ENCODE assay signal across 12 cellular contexts in the genomic region with DNA sequence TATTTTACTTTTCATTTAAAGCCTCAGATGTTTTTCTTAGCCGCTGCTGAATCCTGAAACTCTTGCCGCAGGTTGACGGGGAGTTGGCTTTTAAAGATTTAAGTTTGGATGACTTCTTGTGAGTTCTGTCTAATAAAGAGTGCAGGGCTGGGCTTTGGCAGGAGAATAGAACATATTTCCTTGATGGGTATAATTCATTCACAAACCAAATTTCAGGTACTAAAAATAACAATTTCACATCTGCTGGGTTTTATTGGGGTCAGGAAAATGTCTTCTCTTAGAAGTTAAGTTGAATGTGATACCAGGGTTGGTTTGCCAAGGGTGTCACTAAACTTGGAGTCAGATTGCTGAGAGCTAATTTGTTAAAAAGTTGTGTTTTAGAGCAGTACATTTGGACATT. TPM values are rescaled to one million over a fixed set of nuclear protein-coding genes. Genes with fewer than 3 reads are reported as not detected.
DNase-seq lines count a peak whose midpoint lies in the region; ATAC-seq, FAIRE-seq and TF ChIP-seq lines count a peak whose summit lies in the region.
"Had no signal": no experiment of that assay in that cellular context is flagged by ENCODE, and none has a peak within 500 bp of the region (broad histone marks: within the 10 kb centered on the region; RNA-seq: fewer than 3 reads in every experiment).

No MANE protein-coding gene starts in this region.

- H3K4me3 ChIP-seq in A549 (no peak overlapping the region), ascending aorta (peak overlapping the region; percentile 24 to 87), WERI-Rb-1 (ENCODE audit: low read depth, low read length) (no peak overlapping the region)

- peaks cover 25% of the 10 kb centered on the region for H3K36me3 Mint-ChIP-seq in HFFc6 (ENCODE audit: low read depth)
- peaks cover 6% of the 10 kb centered on the region for H3K36me3 Mint-ChIP-seq in natural killer cell treated with Interleukin-12 subunit alpha and Interleukin-12 subunit beta and Interleukin-15 and Interleukin-18, amount 100 ng/mL, for 72 hours

- H3K9me3 Mint-ChIP-seq in HFFc6: no peaks in the 10 kb centered on the region
- H3K9me3 Mint-ChIP-seq in natural killer cell treated with Interleukin-12 subunit alpha and Interleukin-12 subunit beta and Interleukin-15 and Interleukin-18, amount 100 ng/mL, for 72 hours: no peaks in the 10 kb centered on the region

- H3K27ac Mint-ChIP-seq in HFFc6: peak overlapping the region; percentile 34
- peak overlapping the region in 1 of 2 donors; percentile 53 for H3K27ac Mint-ChIP-seq in natural killer cell treated with Interleukin-12 subunit alpha and Interleukin-12 subunit beta and Interleukin-15 and Interleukin-18, amount 100 ng/mL, for 72 hours

- no peak for TF ChIP-seq EP300 in A549 (IDR thresholded peaks at IDR 0.05)

- H3K36me3 ChIP-seq in ascending aorta: peaks cover 6 to 15% of the 10 kb centered on the region in 2 donors
- H3K36me3 ChIP-seq in WERI-Rb-1: peaks cover 62% of the 10 kb centered on the region

- H3K9me3 ChIP-seq in A549 (no peaks in the 10 kb centered on the region), ascending aorta (no peaks in the 10 kb centered on the region), WERI-Rb-1 (ENCODE audit: severe bottlenecking) (no peaks in the 10 kb centered on the region)

- H3K27ac ChIP-seq in A549 (no peak overlapping the region), ascending aorta (peak overlapping the region; percentile 76 to 83), WERI-Rb-1 (no peak overlapping the region)

- H3K4me3 Mint-ChIP-seq in HFFc6: peak overlapping the region; percentile 20
- peak overlapping the region; percentile 3 for H3K4me3 Mint-ChIP-seq in natural killer cell treated with Interleukin-12 subunit alpha and Interleukin-12 subunit beta and Interleukin-15 and Interleukin-18, amount 100 ng/mL, for 72 hours

- peak overlapping the region; percentile 17; the same call in 1 of the 3 replicates for H3K4me2 ChIP-seq in A549

- DNase-seq in A549 (ENCODE audit: low read depth in 1 of 2, low spot score in 1 of 2): no peak
- no peak for DNase-seq in HFFc6
- DNase-seq in ascending aorta (ENCODE audit: low spot score in 2 of 2): no peak
- no peak for DNase-seq in natural killer cell treated with Interleukin-12 subunit alpha and Interleukin-12 subunit beta and Interleukin-15 and Interleukin-18, amount 100 ng/mL, for 72 hours (ENCODE audit: low spot score)
- no peak for DNase-seq in NCI-H526 treated with DMSO at 0.1 percent for 48 hours (lab: John Stamatoyannopoulos, UW)
- no peak for DNase-seq in germinal center (ENCODE audit: low spot score)
- DNase-seq in NCI-H774 (lab: John Stamatoyannopoulos, UW): no peak
- no peak for DNase-seq in WERI-Rb-1
- DNase-seq: NCI-H446 had no signal

- no peak for TF ChIP-seq POLR2A in A549 (IDR thresholded peaks at IDR 0.05; ENCODE audit: low read length)

- no peak for FAIRE-seq in A549 (lab: Jason Lieb, UNC)
- FAIRE-seq: GM12891 had no signal

- no peaks in the 10 kb centered on the region for H3K27me3 ChIP-seq in ascending aorta
- no peaks in the 10 kb centered on the region for H3K27me3 ChIP-seq in WERI-Rb-1 (ENCODE audit: insufficient read depth, low read depth, severe bottlenecking)

- 100% methylated on average over 3 of the region's 3 CpGs for WGBS in A549 (ENCODE audit: missing lambda C conversion rate)

- no peak for TF ChIP-seq CTCF in A549 (IDR thresholded peaks at IDR 0.05)
- TF ChIP-seq CTCF in HFFc6 (IDR thresholded peaks at IDR 0.05): no peak
- no peak for TF ChIP-seq CTCF in ascending aorta (IDR thresholded peaks at IDR 0.05)
- no peak for TF ChIP-seq CTCF in WERI-Rb-1 (IDR thresholded peaks at IDR 0.05; ENCODE audit: low read depth, low read length)

- H3K4me1 ChIP-seq in A549 (peaks cover 42% of the 10 kb centered on the region; the same call in 2 of the 3 replicates), ascending aorta (peaks cover 6 to 53% of the 10 kb centered on the region in 2 donors)

- CTCF ChIA-PET in A549 (lab: Yijun Ruan, JAX): interaction anchor here (1.4 to 2.0 kb wide), 2 partner anchors 32 to 66 kb away, joined by 3 to 8 read pairs; no protein-coding TSS in a partner anchor

- peaks cover 55% of the 10 kb centered on the region for H3K4me1 Mint-ChIP-seq in HFFc6 (ENCODE audit: low read depth)
- peaks cover 31 to 33% of the 10 kb centered on the region in 2 donors for H3K4me1 Mint-ChIP-seq in natural killer cell treated with Interleukin-12 subunit alpha and Interleukin-12 subunit beta and Interleukin-15 and Interleukin-18, amount 100 ng/mL, for 72 hours (ENCODE audit: low read depth in 2 of 2)

- intact Hi-C loops in ascending aorta (cut with DNase I): loop anchor here (2.0 kb wide), 1 partner anchor 31 kb away; no protein-coding TSS in a partner anchor

- ATAC-seq in A549: no peak
- no peak for ATAC-seq in natural killer cell treated with Interleukin-12 subunit alpha and Interleukin-12 subunit beta and Interleukin-15 and Interleukin-18, amount 100 ng/mL, for 72 hours

- H3K27me3 Mint-ChIP-seq in HFFc6 (ENCODE audit: insufficient read depth): peaks cover 2% of the 10 kb centered on the region; the same call in 1 of the 2 replicates
- no peaks in the 10 kb centered on the region for H3K27me3 Mint-ChIP-seq in natural killer cell treated with Interleukin-12 subunit alpha and Interleukin-12 subunit beta and Interleukin-15 and Interleukin-18, amount 100 ng/mL, for 72 hours

- TF ChIP-seq RAD21 in A549 (conservative IDR thresholded peaks at IDR 0.05 in 1 of 2, IDR thresholded peaks at IDR 0.05 in 1 of 2): no peak

- POLR2A ChIA-PET in A549 (lab: Yijun Ruan, JAX): no interaction called here

TF ChIP-seq in A549, 52 proteins besides CTCF, POLR2A, EP300 and RAD21:
- TF ChIP-seq FOSB (CRISPR knock-in tag; IDR thresholded peaks at IDR 0.05) (no peak), CBX2 (IDR thresholded peaks at IDR 0.05; ENCODE audit: borderline replicate concordance, low read depth) (no peak), FOXS1 (CRISPR knock-in tag; IDR thresholded peaks at IDR 0.05) (no peak), NFE2L2 (conservative IDR thresholded peaks at IDR 0.05; ENCODE audit: low read length) (no peak), POLR2AphosphoS2 (conservative IDR thresholded peaks at IDR 0.05; ENCODE audit: low read length) (no peak), JUN (IDR thresholded peaks at IDR 0.05) (no peak), EHF (CRISPR knock-in tag; IDR thresholded peaks at IDR 0.05) (no peak), CHD2 (IDR thresholded peaks at IDR 0.05; ENCODE audit: low read length, partially characterized antibody) (no peak), KDM5A (IDR thresholded peaks at IDR 0.05) (no peak), EHMT2 (IDR thresholded peaks at IDR 0.05; ENCODE audit: low read depth) (no peak)
- TF ChIP-seq, protein P1, sequence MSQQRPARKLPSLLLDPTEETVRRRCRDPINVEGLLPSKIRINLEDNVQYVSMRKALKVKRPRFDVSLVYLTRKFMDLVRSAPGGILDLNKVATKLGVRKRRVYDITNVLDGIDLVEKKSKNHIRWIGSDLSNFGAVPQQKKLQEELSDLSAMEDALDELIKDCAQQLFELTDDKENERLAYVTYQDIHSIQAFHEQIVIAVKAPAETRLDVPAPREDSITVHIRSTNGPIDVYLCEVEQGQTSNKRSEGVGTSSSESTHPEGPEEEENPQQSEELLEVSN (IDR thresholded peaks at IDR 0.05; ENCODE audit: borderline replicate concordance, low read depth): no peak

RNA-seq across cellular contexts. Expression of gene SP1, which starts 9.7 kb away (rescaled TPM):
- 53.2 and 56.6 TPM in 2 replicates for polyA plus RNA-seq in A549 (2011; rRNA removed)
- 14.0 and 18.8 TPM in 2 replicates for polyA plus RNA-seq in A549 (2012; cell fraction: cytosol; rRNA removed)
- polyA plus RNA-seq in A549 (2012; cell fraction: nucleus; rRNA removed): 15.5 and 19.0 TPM in 2 replicates
- 24.0 to 24.5 TPM (median 24.2 TPM) in 3 replicates for polyA plus RNA-seq in A549 (2017; fragmentation: RNase III; extraction: RNeasy Plus Mini Kit Qiagen cat#74134 plus additional on column Dnase treatment)
- polyA minus RNA-seq in A549 (2011; rRNA and poly(A)+ RNA removed): 176 and 220 TPM in 2 replicates
- total RNA-seq in HFFc6 (2021; fragmentation: NEBNext Ultra II Directional; extraction: Animal tissue kit (Norgen Biotek cat#: 25700)): 10 to 100 TPM; 38.2 to 51.8 (median 43.5) TPM
- total RNA-seq in ascending aorta: 49.0 TPM
- 10 to 100 TPM; 56.8 to 68.1 TPM for total RNA-seq in natural killer cell treated with Interleukin-12 subunit alpha and Interleukin-12 subunit beta and Interleukin-15 and Interleukin-18, amount 100 ng/mL, for 72 hours

RNA-seq across cellular contexts. Expression of gene AMHR2, which starts 34.0 kb away (rescaled TPM):
- polyA plus RNA-seq in A549 (2011; rRNA removed) (0.12 and 0.16 TPM in 2 replicates), A549 (2017; fragmentation: RNase III; extraction: RNeasy Plus Mini Kit Qiagen cat#74134 plus additional on column Dnase treatment) (0.13 to 0.22 TPM (median 0.18 TPM) in 3 replicates)
- 0.67 and 0.80 TPM in 2 replicates for polyA plus RNA-seq in A549 (2012; cell fraction: cytosol; rRNA removed)
- 0.84 and 1.1 TPM in 2 replicates for polyA plus RNA-seq in A549 (2012; cell fraction: nucleus; rRNA removed)
- polyA minus RNA-seq in A549 (2011; rRNA and poly(A)+ RNA removed): 0.49 and 0.62 TPM in 2 replicates
- not detected for total RNA-seq in HFFc6 (2021; fragmentation: NEBNext Ultra II Directional; extraction: Animal tissue kit (Norgen Biotek cat#: 25700))
- not detected for total RNA-seq in ascending aorta
- total RNA-seq in natural killer cell treated with Interleukin-12 subunit alpha and Interleukin-12 subunit beta and Interleukin-15 and Interleukin-18, amount 100 ng/mL, for 72 hours: not detected
- total RNA-seq: dermis microvascular lymphatic vessel endothelial cell; T-helper 1 cell treated with Interleukin-12 subunit alpha and Interleukin-12 subunit beta and Interleukin-4 antibody, amounts not matched to agents 30 ng/mL and 1 ng/mL, for 36 hours had no signal

RNA-seq across cellular contexts. Expression of gene PRR13, which starts 51.8 kb away (rescaled TPM):
- polyA plus RNA-seq in A549 (2011; rRNA removed) (203 and 257 TPM in 2 replicates), A549 (2017; fragmentation: RNase III; extraction: RNeasy Plus Mini Kit Qiagen cat#74134 plus additional on column Dnase treatment) (210 to 248 TPM (median 221 TPM) in 3 replicates)
- 214 and 245 TPM in 2 replicates for polyA plus RNA-seq in A549 (2012; cell fraction: cytosol; rRNA removed)
- polyA plus RNA-seq in A549 (2012; cell fraction: nucleus; rRNA removed): 99.6 and 118 TPM in 2 replicates
- 200 and 213 TPM in 2 replicates for polyA minus RNA-seq in A549 (2011; rRNA and poly(A)+ RNA removed)
- 100 to 1,000 TPM; 122 to 188 (median 165) TPM for total RNA-seq in HFFc6 (2021; fragmentation: NEBNext Ultra II Directional; extraction: Animal tissue kit (Norgen Biotek cat#: 25700))
- total RNA-seq in ascending aorta: 20.6 TPM
- total RNA-seq in natural killer cell treated with Interleukin-12 subunit alpha and Interleukin-12 subunit beta and Interleukin-15 and Interleukin-18, amount 100 ng/mL, for 72 hours: 100 to 1,000 TPM; 206 to 353 TPM

RNA-seq across cellular contexts. Expression of gene SP7, which starts 53.5 kb away (rescaled TPM):
- 0.05 TPM in 1 of 2 replicates, not detected in the other for polyA plus RNA-seq in A549 (2011; rRNA removed)
- polyA plus RNA-seq in A549 (2012; cell fraction: cytosol; rRNA removed): 0.01 and 0.04 TPM in 2 replicates
- polyA plus RNA-seq in A549 (2012; cell fraction: nucleus; rRNA removed): 0.09 and 0.12 TPM in 2 replicates
- 0.03 to 0.06 TPM in 2 of 3 replicates, not detected in the other for polyA plus RNA-seq in A549 (2017; fragmentation: RNase III; extraction: RNeasy Plus Mini Kit Qiagen cat#74134 plus additional on column Dnase treatment)
- polyA minus RNA-seq in A549 (2011; rRNA and poly(A)+ RNA removed): 0.17 TPM in 1 of 2 replicates, not detected in the other
- not detected for total RNA-seq in HFFc6 (2021; fragmentation: NEBNext Ultra II Directional; extraction: Animal tissue kit (Norgen Biotek cat#: 25700))
- not detected for total RNA-seq in ascending aorta
- not detected for total RNA-seq in natural killer cell treated with Interleukin-12 subunit alpha and Interleukin-12 subunit beta and Interleukin-15 and Interleukin-18, amount 100 ng/mL, for 72 hours
- total RNA-seq: dermis microvascular lymphatic vessel endothelial cell; T-helper 1 cell treated with Interleukin-12 subunit alpha and Interleukin-12 subunit beta and Interleukin-4 antibody, amounts not matched to agents 30 ng/mL and 1 ng/mL, for 36 hours had no signal

Comparison
In these comparisons a context has a peak if more than half of its experiments do, and no peak if none do; other contexts are left out.
1. H3K27ac ChIP-seq: peak in ascending aorta (2 of 2); none in A549 (0 of 2) and WERI-Rb-1 (single experiment).
2. H3K4me3 ChIP-seq: peak in ascending aorta (2 of 2); none in A549 (single experiment) and WERI-Rb-1 (single experiment).